15 cellular contexts compared by ENCODE assay signal in genomic region chr7:70027864-70028263, GRCh38.
"Had no signal": no experiment of that assay in that cellular context is flagged by ENCODE, and none has a peak within 500 bp of the region (broad histone marks: within the 10 kb centered on the region; RNA-seq: fewer than 3 reads in every experiment).

No MANE protein-coding gene starts in this region.

- DNase-seq: activated CD4-positive, alpha-beta T cell treated with anti-CD3 and anti-CD28 coated beads, Interleukin-2, amount 50 U/mL, for 48 hours; activated CD4-positive, CD25-positive, alpha-beta regulatory T cell treated with anti-CD3 and anti-CD28 coated beads, Interleukin-2, amount 50 U/mL, for 72 hours; activated naive CD8-positive, alpha-beta T cell treated with anti-CD3 and anti-CD28 coated beads for 36 hours; central memory CD4-positive, alpha-beta T cell; dermis blood vessel endothelial cell; effector CD8-positive, alpha-beta T cell; erythroblast; foreskin fibroblast; heart right ventricle; islet precursor cell; left cardiac atrium; stimulated activated naive CD8-positive, alpha-beta T cell treated with anti-CD3 and anti-CD28 coated beads, Interleukin-15, amount 100 ng/mL, for 72 hours had no signal

- H3K36me3 Mint-ChIP-seq: activated naive CD8-positive, alpha-beta T cell treated with anti-CD3 and anti-CD28 coated beads for 36 hours; natural killer cell treated with Interleukin-12 subunit alpha and Interleukin-12 subunit beta and Interleukin-15 and Interleukin-18, amount 100 ng/mL, for 72 hours had no signal

- H3K4me1 Mint-ChIP-seq: activated naive CD8-positive, alpha-beta T cell treated with anti-CD3 and anti-CD28 coated beads for 36 hours; activated T-helper 17 cell treated with anti-CD3 and anti-CD28 coated beads, Interleukin-2, amount 50 U/mL, for 72 hours; stimulated activated naive CD8-positive, alpha-beta T cell treated with anti-CD3 and anti-CD28 coated beads, Interleukin-15, amount 100 ng/mL, for 72 hours had no signal

- H3K27ac Mint-ChIP-seq: activated naive CD8-positive, alpha-beta T cell treated with anti-CD3 and anti-CD28 coated beads for 36 hours; activated T-helper 17 cell treated with anti-CD3 and anti-CD28 coated beads, Interleukin-2, amount 50 U/mL, for 72 hours; memory B cell; natural killer cell treated with Interleukin-12 subunit alpha and Interleukin-12 subunit beta and Interleukin-15 and Interleukin-18, amount 100 ng/mL, for 72 hours; stimulated activated naive CD8-positive, alpha-beta T cell treated with anti-CD3 and anti-CD28 coated beads, Interleukin-15, amount 100 ng/mL, for 72 hours had no signal

- ATAC-seq: activated T-helper 17 cell treated with anti-CD3 and anti-CD28 coated beads, Interleukin-2, amount 50 U/mL, for 72 hours; heart right ventricle; left cardiac atrium; natural killer cell treated with Interleukin-12 subunit alpha and Interleukin-12 subunit beta and Interleukin-15 and Interleukin-18, amount 100 ng/mL, for 72 hours; stimulated activated naive CD8-positive, alpha-beta T cell treated with anti-CD3 and anti-CD28 coated beads, Interleukin-15, amount 100 ng/mL, for 72 hours had no signal

- H3K9me3 Mint-ChIP-seq: activated naive CD8-positive, alpha-beta T cell treated with anti-CD3 and anti-CD28 coated beads for 36 hours; activated T-helper 17 cell treated with anti-CD3 and anti-CD28 coated beads, Interleukin-2, amount 50 U/mL, for 72 hours; memory B cell; natural killer cell treated with Interleukin-12 subunit alpha and Interleukin-12 subunit beta and Interleukin-15 and Interleukin-18, amount 100 ng/mL, for 72 hours; stimulated activated naive CD8-positive, alpha-beta T cell treated with anti-CD3 and anti-CD28 coated beads, Interleukin-15, amount 100 ng/mL, for 72 hours had no signal

- H3K4me3 Mint-ChIP-seq: activated naive CD8-positive, alpha-beta T cell treated with anti-CD3 and anti-CD28 coated beads for 36 hours; activated T-helper 17 cell treated with anti-CD3 and anti-CD28 coated beads, Interleukin-2, amount 50 U/mL, for 72 hours; memory B cell; natural killer cell treated with Interleukin-12 subunit alpha and Interleukin-12 subunit beta and Interleukin-15 and Interleukin-18, amount 100 ng/mL, for 72 hours; stimulated activated naive CD8-positive, alpha-beta T cell treated with anti-CD3 and anti-CD28 coated beads, Interleukin-15, amount 100 ng/mL, for 72 hours had no signal

- H3K27me3 Mint-ChIP-seq: activated naive CD8-positive, alpha-beta T cell treated with anti-CD3 and anti-CD28 coated beads for 36 hours; memory B cell had no signal
